In genomic region chr3:26721047-26721446, GRCh38 we compare ENCODE assay signal across 33 cellular contexts.
"Had no signal": no experiment of that assay in that cellular context is flagged by ENCODE, and none has a peak within 500 bp of the region (broad histone marks: within the 10 kb centered on the region; RNA-seq: fewer than 3 reads in every experiment).

No MANE protein-coding gene starts in this region.

- H3K4me1 ChIP-seq: ascending aorta, gastrocnemius medialis, left ventricle myocardium inferior, psoas muscle, upper lobe of left lung, vagina had no signal

- H3K9me3 ChIP-seq: ascending aorta, gastrocnemius medialis, left ventricle myocardium inferior, neutrophil, ovary, psoas muscle, upper lobe of left lung, vagina had no signal

- H3K4me2 ChIP-seq: smooth muscle cell had no signal

- DNase-seq: activated CD4-positive, alpha-beta T cell treated with anti-CD3 and anti-CD28 coated beads for 4 hours; activated CD4-positive, alpha-beta T cell treated with anti-CD3 and anti-CD28 coated beads, Interleukin-2, amount 50 U/mL, for 4 hours; activated CD4-positive, CD25-positive, alpha-beta regulatory T cell; activated effector memory CD4-positive, alpha-beta T cell treated with anti-CD3 and anti-CD28 coated beads, Interleukin-2, amount 50 U/mL, for 16 hours; activated naive CD4-positive, alpha-beta T cell treated with anti-CD3 and anti-CD28 coated beads for 36 hours; activated naive CD8-positive, alpha-beta T cell treated with anti-CD3 and anti-CD28 coated beads, Interleukin-2, amount 10 ng/mL, durations not matched to agents 7 days and 5 days; cerebellar nuclear complex; dorsolateral prefrontal cortex; effector memory CD4-positive, alpha-beta T cell; erythroblast; gastrocnemius medialis; glutamatergic neuron; islet precursor cell; left ventricle myocardium inferior; mesendoderm; natural killer cell; ovary; psoas muscle; stimulated activated CD4-positive, alpha-beta T cell treated with anti-CD3 and anti-CD28 coated beads, Interleukin-1b, Interleukin-23, amount 100 ng/mL, for 48 hours; stimulated activated CD4-positive, alpha-beta T cell treated with anti-CD3 and anti-CD28 coated beads, Interleukin-4, amount 100 ng/mL, for 4 hours; stimulated activated CD8-positive, alpha-beta memory T cell treated with anti-CD3 and anti-CD28 coated beads, Interleukin-4, amount 100 ng/mL, for 48 hours; stimulated activated naive CD8-positive, alpha-beta T cell treated with anti-CD3 and anti-CD28 coated beads, Interleukin-15, amount 100 ng/mL, for 72 hours; substantia nigra; T-helper 17 cell; upper lobe of left lung had no signal

- ATAC-seq: gastrocnemius medialis; natural killer cell; psoas muscle; stimulated activated memory B cell treated with anti-CD40 and anti-IgM and Interleukin-4, amounts not matched to agents 10 μg/mL and 1 μg/mL and 100 μg/mL, for 72 hours; stimulated activated naive CD8-positive, alpha-beta T cell treated with anti-CD3 and anti-CD28 coated beads, Interleukin-15, amount 100 ng/mL, for 72 hours; T-helper 17 cell had no signal

- H3K36me3 ChIP-seq: ascending aorta, cardiac muscle cell, gastrocnemius medialis, left ventricle myocardium inferior, neutrophil, ovary, upper lobe of left lung, vagina had no signal

- H3K27ac ChIP-seq: ascending aorta, cardiac muscle cell, coronary artery, dorsolateral prefrontal cortex, gastrocnemius medialis, left ventricle myocardium inferior, neutrophil, ovary, psoas muscle, upper lobe of left lung, vagina had no signal

- H3K4me3 ChIP-seq: ascending aorta, cardiac muscle cell, coronary artery, dorsolateral prefrontal cortex, gastrocnemius medialis, left ventricle myocardium inferior, lung, ovary, psoas muscle, smooth muscle cell, upper lobe of left lung, vagina had no signal

- H3K27me3 ChIP-seq: ascending aorta, cardiac muscle cell, dorsolateral prefrontal cortex, gastrocnemius medialis, neutrophil, ovary, upper lobe of left lung, vagina had no signal
